ENCODE assay signal across 8 cellular contexts in the genomic region with DNA sequence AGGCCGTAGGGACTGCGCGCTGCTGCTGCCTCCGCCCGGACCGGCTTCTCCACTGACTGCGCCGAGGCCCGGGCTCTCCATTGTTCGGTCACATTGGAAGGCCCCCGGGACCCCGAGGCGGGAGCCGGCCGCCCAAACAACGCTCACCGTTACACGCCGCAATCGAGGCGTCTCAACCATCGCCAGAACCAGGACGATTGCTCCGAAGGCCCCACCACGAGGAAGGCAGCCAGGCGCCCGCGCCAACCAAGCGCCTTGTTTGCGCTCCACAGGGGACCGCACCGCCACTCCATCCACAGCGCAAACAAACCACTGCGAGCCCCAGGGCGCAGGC. TPM values are rescaled to one million over a fixed set of nuclear protein-coding genes. Genes with fewer than 3 reads are reported as not detected.
DNase-seq lines count a peak whose midpoint lies in the region; ATAC-seq, FAIRE-seq and TF ChIP-seq lines count a peak whose summit lies in the region.

No MANE protein-coding gene starts in this region.

- DNase-seq in astrocyte (ENCODE audit: low read depth) (no peak), testis (no peak)

- no peak for TF ChIP-seq POLR2A in testis (IDR thresholded peaks at IDR 0.05)

- peak overlapping the region; percentile 99 for H3K4me3 Mint-ChIP-seq in astrocyte (ENCODE audit: unreplicated experiment)

- peak overlapping the region; percentile 98 for H3K4me2 ChIP-seq in astrocyte (ENCODE audit: low read length)

- H3K4me1 ChIP-seq in astrocyte (ENCODE audit: insufficient read depth, low read length): peaks cover 7% of the 10 kb centered on the region
- peaks cover 48% of the 10 kb centered on the region for H3K4me1 ChIP-seq in testis

- H3K4me3 ChIP-seq in astrocyte (ENCODE audit: insufficient read depth, low read depth, low read length) (peak overlapping the region; percentile 70), testis (peak overlapping the region; percentile 93 to 98)

- H3K27me3 ChIP-seq in astrocyte (ENCODE audit: insufficient read depth, low read length) (no peaks in the 10 kb centered on the region), layer of hippocampus (ENCODE audit: control insufficient read depth, insufficient read depth, low read length) (no peaks in the 10 kb centered on the region), testis (no peaks in the 10 kb centered on the region)

- peaks cover 46% of the 10 kb centered on the region for H4K20me1 ChIP-seq in astrocyte (ENCODE audit: insufficient read depth, low read length)

- H3K4me1 Mint-ChIP-seq in astrocyte (ENCODE audit: low read depth, unreplicated experiment): peaks cover 8% of the 10 kb centered on the region

- H3K9me3 ChIP-seq in astrocyte (ENCODE audit: insufficient read depth, low read depth, low read length): no peaks in the 10 kb centered on the region
- H3K9me3 ChIP-seq in testis: no peaks in the 10 kb centered on the region

- TF ChIP-seq CTCF in C4-2B (conservative IDR thresholded peaks at IDR 0.05): no peak; the same call in 1 of the 2 replicates
- TF ChIP-seq CTCF in astrocyte (IDR thresholded peaks at IDR 0.05; ENCODE audit: insufficient read depth, low read depth, low read length): no peak
- TF ChIP-seq CTCF in testis (IDR thresholded peaks at IDR 0.05): no peak

- no peaks in the 10 kb centered on the region for H3K9me3 Mint-ChIP-seq in astrocyte (ENCODE audit: unreplicated experiment)

- peaks cover 43% of the 10 kb centered on the region for H3K79me2 ChIP-seq in astrocyte (ENCODE audit: insufficient read depth, low read length)

- peak overlapping the region; percentile 63 for H2AFZ ChIP-seq in astrocyte (ENCODE audit: low read depth, low read length)

- peaks cover 11% of the 10 kb centered on the region for H3K36me3 Mint-ChIP-seq in astrocyte (ENCODE audit: low read depth, unreplicated experiment)

- H3K27ac ChIP-seq in C4-2B (peak overlapping the region; percentile 88), astrocyte (ENCODE audit: low read depth, low read length) (peak overlapping the region; percentile 70), layer of hippocampus (ENCODE audit: low read depth, low read length) (peak overlapping the region; percentile 95), testis (peak overlapping the region; percentile 97 to 99)

- intact Hi-C loops in testis (cut with DNase I; ENCODE audit: low total_unique reads): loop anchor here (5.0 kb wide), 1 partner anchor 249 kb away; no protein-coding TSS in a partner anchor

- peak overlapping the region; percentile 77 for H3K27ac Mint-ChIP-seq in astrocyte (ENCODE audit: unreplicated experiment)

- peak overlapping the region; percentile 90 for H3K9ac ChIP-seq in astrocyte (ENCODE audit: low read length)

- WGBS in testis, 2 donors: 0 to 1% methylated on average over 9 to 21 of the region's 35 CpGs

- ATAC-seq in HG03575 (IDR thresholded peaks at IDR 0.05; ENCODE audit: extremely low read depth, insufficient number of reproducible peaks, low FRiP score, unreplicated experiment) (peak; percentile 24), HG03025 (IDR thresholded peaks at IDR 0.05; ENCODE audit: low FRiP score, unreplicated experiment) (no peak), HG02798 (IDR thresholded peaks at IDR 0.05; ENCODE audit: poor library complexity, unreplicated experiment) (no peak), GM19324 (IDR thresholded peaks at IDR 0.05; ENCODE audit: low FRiP score, unreplicated experiment) (no peak)

- FAIRE-seq in astrocyte (lab: Jason Lieb, UNC): no peak

- H3K27me3 Mint-ChIP-seq in astrocyte (ENCODE audit: low read depth, unreplicated experiment): peaks cover under 1% of the 10 kb centered on the region

- H3K36me3 ChIP-seq in astrocyte (ENCODE audit: insufficient read depth, low read length): peaks cover 20% of the 10 kb centered on the region
- H3K36me3 ChIP-seq in testis (ENCODE audit: low read depth, missing control alignments): no peaks in the 10 kb centered on the region

RNA-seq across cellular contexts. Expression of a gene that starts 0.6 kb away (rescaled TPM):
- total RNA-seq in astrocyte (134 and 158 TPM in 2 replicates), testis (1,000 to 10,000 TPM; 1,066 to 1,224 TPM)
- 958 TPM for polyA plus RNA-seq in testis (ENCODE audit: insufficient read depth, low read depth, low replicate concordance)

RNA-seq across cellular contexts. Expression of a gene that starts 9.5 kb away (rescaled TPM):
- not detected in 2 replicates for total RNA-seq in astrocyte
- not detected for total RNA-seq in testis
- not detected for polyA plus RNA-seq in testis (ENCODE audit: insufficient read depth, low read depth, low replicate concordance)

RNA-seq across cellular contexts. Expression of a gene that starts 59.0 kb away (rescaled TPM):
- total RNA-seq in astrocyte (not detected in 2 replicates), testis (10 to 100 TPM; 12.6 to 25.9 TPM)
- 37.1 TPM for polyA plus RNA-seq in testis (ENCODE audit: insufficient read depth, low read depth, low replicate concordance)

Comparison
In these comparisons a context has a peak if more than half of its experiments do, and no peak if none do; other contexts are left out.
1. RNA of a gene that starts 59.0 kb away (total RNA-seq): 12.6 to 25.9 TPM in testis; not detected in astrocyte; every median in the first group is over 10 times any median in the second.
2. Peak in every context shown above with its lines, with median percentiles within 50 percentile points of each other: H3K27ac ChIP-seq.